8 cellular contexts compared by ENCODE assay signal in genomic region chr2:3780477-3781402, GRCh38.
DNase-seq lines count a peak whose midpoint lies in the region; ATAC-seq and TF ChIP-seq lines count a peak whose summit lies in the region.

No MANE protein-coding gene starts in this region.

- peak overlapping the region; percentile 93; the same call in 1 of the 2 replicates for H2AFZ ChIP-seq in OCI-LY3 (ENCODE audit: low read depth, low read length)

- no peak overlapping the region for H3K27ac ChIP-seq in OCI-LY3 (ENCODE audit: low read length)

- H3K79me2 ChIP-seq in OCI-LY3 (ENCODE audit: low read length), result no peaks in the 10 kb centered on the region

- DNase-seq in G401 (ENCODE audit: low spot score), result peak; percentile 15
- DNase-seq in HuH-7 (ENCODE audit: low spot score), result peak; percentile 85
- DNase-seq in activated T-helper 1 cell treated with anti-CD3 and anti-CD28 coated beads, Interleukin-12 subunit alpha, Interleukin-12 subunit beta, Interleukin-2, Interleukin-4 antibody, amounts not matched to agents 30 ng/mL and 10 ng/mL and 1 ng/mL, durations not matched to agents 14 hours and 24 hours and 36 hours (ENCODE audit: low spot score), result peak; percentile 54
- DNase-seq in head of caudate nucleus, result peak in 37 of 42 donors; percentile 21 to 73 (median 46)
- peak; percentile 18 for DNase-seq in retinal pigment epithelial cell (ENCODE audit: low read depth)
- DNase-seq in NCI-H226, result no peak

- TF ChIP-seq CTCF in OCI-LY3 (IDR thresholded peaks at IDR 0.05; ENCODE audit: low read depth, low read length) (peak; percentile 75), retinal pigment epithelial cell (conservative IDR thresholded peaks at IDR 0.05; ENCODE audit: low read depth, low read length) (peak; percentile 80)

- H3K27me3 Mint-ChIP-seq in activated T-helper 1 cell treated with anti-CD3 and anti-CD28 coated beads, Interleukin-12 subunit alpha, Interleukin-12 subunit beta, Interleukin-2, Interleukin-4 antibody, amounts not matched to agents 30 ng/mL and 10 ng/mL and 1 ng/mL, durations not matched to agents 14 hours and 24 hours and 36 hours (ENCODE audit: insufficient read depth), result peaks cover 15% of the 10 kb centered on the region

- H3K9me3 Mint-ChIP-seq in activated T-helper 1 cell treated with anti-CD3 and anti-CD28 coated beads, Interleukin-12 subunit alpha, Interleukin-12 subunit beta, Interleukin-2, Interleukin-4 antibody, amounts not matched to agents 30 ng/mL and 10 ng/mL and 1 ng/mL, durations not matched to agents 14 hours and 24 hours and 36 hours, result no peaks in the 10 kb centered on the region

- no peaks in the 10 kb centered on the region for H4K20me1 ChIP-seq in OCI-LY3 (ENCODE audit: insufficient read depth, low read length)

- 0 out of 2 replicates have a peak overlapping the region, but pooled peaks have one; percentile 15 for H3K4me2 ChIP-seq in OCI-LY3 (ENCODE audit: low read length)

- no peaks in the 10 kb centered on the region for H3K36me3 Mint-ChIP-seq in activated T-helper 1 cell treated with anti-CD3 and anti-CD28 coated beads, Interleukin-12 subunit alpha, Interleukin-12 subunit beta, Interleukin-2, Interleukin-4 antibody, amounts not matched to agents 30 ng/mL and 10 ng/mL and 1 ng/mL, durations not matched to agents 14 hours and 24 hours and 36 hours (ENCODE audit: low read depth)

- intact Hi-C loops in activated T-helper 1 cell treated with anti-CD3 and anti-CD28 coated beads, Interleukin-12 subunit alpha, Interleukin-12 subunit beta, Interleukin-2, Interleukin-4 antibody, amounts not matched to agents 30 ng/mL and 10 ng/mL and 1 ng/mL, durations not matched to agents 14 hours and 24 hours and 36 hours (cut with micrococcal nuclease), result loop anchor here (1.0 kb wide), 1 partner anchor 52 kb away; no protein-coding TSS in a partner anchor
- intact Hi-C loops in head of caudate nucleus (cut with DNase I), result no loop called here

- H3K9me3 ChIP-seq in OCI-LY3 (ENCODE audit: insufficient read depth, low read length), result no peaks in the 10 kb centered on the region

- H3K27me3 ChIP-seq in OCI-LY3 (ENCODE audit: low read depth, low read length), result no peaks in the 10 kb centered on the region; the same call in 1 of the 2 replicates

- H3K4me3 Mint-ChIP-seq in activated T-helper 1 cell treated with anti-CD3 and anti-CD28 coated beads, Interleukin-12 subunit alpha, Interleukin-12 subunit beta, Interleukin-2, Interleukin-4 antibody, amounts not matched to agents 30 ng/mL and 10 ng/mL and 1 ng/mL, durations not matched to agents 14 hours and 24 hours and 36 hours, result peak overlapping the region; percentile 5

- peak overlapping the region; percentile 67 for H3K27ac Mint-ChIP-seq in activated T-helper 1 cell treated with anti-CD3 and anti-CD28 coated beads, Interleukin-12 subunit alpha, Interleukin-12 subunit beta, Interleukin-2, Interleukin-4 antibody, amounts not matched to agents 30 ng/mL and 10 ng/mL and 1 ng/mL, durations not matched to agents 14 hours and 24 hours and 36 hours

- peak; percentile 97 for ATAC-seq in GM21528 (IDR thresholded peaks at IDR 0.05; ENCODE audit: low FRiP score, unreplicated experiment)

- in situ Hi-C loops in G401 (cut with HindIII; ENCODE audit: low sequenced_read_pairs), result no loop called here

- no peak overlapping the region for H3K9ac ChIP-seq in OCI-LY3 (ENCODE audit: low read length)

- H3K4me3 ChIP-seq in OCI-LY3 (ENCODE audit: low read length), result no peak overlapping the region
- no peak overlapping the region for H3K4me3 ChIP-seq in retinal pigment epithelial cell (ENCODE audit: low read length)

- H3K36me3 ChIP-seq in OCI-LY3 (replicated peaks; ENCODE audit: low read depth, low read length), result no peaks in the 10 kb centered on the region

- H3K4me1 ChIP-seq in OCI-LY3 (ENCODE audit: low read length), result no peaks in the 10 kb centered on the region

- H3K4me1 Mint-ChIP-seq in activated T-helper 1 cell treated with anti-CD3 and anti-CD28 coated beads, Interleukin-12 subunit alpha, Interleukin-12 subunit beta, Interleukin-2, Interleukin-4 antibody, amounts not matched to agents 30 ng/mL and 10 ng/mL and 1 ng/mL, durations not matched to agents 14 hours and 24 hours and 36 hours (ENCODE audit: low read depth), result peaks cover 8% of the 10 kb centered on the region
